In the genomic region with DNA sequence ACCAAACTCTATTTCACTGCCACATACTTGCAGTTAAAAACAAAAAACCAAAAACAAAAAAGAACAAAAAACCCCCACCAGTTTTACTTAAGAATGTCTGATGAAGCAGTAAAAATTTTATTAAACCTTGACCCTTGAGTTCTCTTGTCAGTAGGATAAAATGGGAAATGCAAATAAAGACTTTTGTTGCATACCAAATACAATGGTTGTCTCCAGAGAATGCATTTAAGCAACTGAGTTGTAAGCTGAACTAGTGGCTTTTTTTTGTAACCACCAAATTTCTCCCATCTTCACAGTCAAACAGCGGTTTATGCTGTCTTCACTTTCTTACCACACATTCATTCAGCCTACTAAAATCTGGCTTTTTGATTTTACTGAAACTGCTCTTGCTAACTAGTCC, we compare ENCODE assay signal across 1 cellular context.
TF ChIP-seq lines count a peak whose summit lies in the region.

No MANE protein-coding gene starts in this region.

TF ChIP-seq in SK-N-SH treated with all-trans-retinoic acid at 6 μM for 48 hours, 23 proteins besides CTCF, POLR2A, EP300 and RAD21 (continued from another document):
- TF ChIP-seq, protein P1, sequence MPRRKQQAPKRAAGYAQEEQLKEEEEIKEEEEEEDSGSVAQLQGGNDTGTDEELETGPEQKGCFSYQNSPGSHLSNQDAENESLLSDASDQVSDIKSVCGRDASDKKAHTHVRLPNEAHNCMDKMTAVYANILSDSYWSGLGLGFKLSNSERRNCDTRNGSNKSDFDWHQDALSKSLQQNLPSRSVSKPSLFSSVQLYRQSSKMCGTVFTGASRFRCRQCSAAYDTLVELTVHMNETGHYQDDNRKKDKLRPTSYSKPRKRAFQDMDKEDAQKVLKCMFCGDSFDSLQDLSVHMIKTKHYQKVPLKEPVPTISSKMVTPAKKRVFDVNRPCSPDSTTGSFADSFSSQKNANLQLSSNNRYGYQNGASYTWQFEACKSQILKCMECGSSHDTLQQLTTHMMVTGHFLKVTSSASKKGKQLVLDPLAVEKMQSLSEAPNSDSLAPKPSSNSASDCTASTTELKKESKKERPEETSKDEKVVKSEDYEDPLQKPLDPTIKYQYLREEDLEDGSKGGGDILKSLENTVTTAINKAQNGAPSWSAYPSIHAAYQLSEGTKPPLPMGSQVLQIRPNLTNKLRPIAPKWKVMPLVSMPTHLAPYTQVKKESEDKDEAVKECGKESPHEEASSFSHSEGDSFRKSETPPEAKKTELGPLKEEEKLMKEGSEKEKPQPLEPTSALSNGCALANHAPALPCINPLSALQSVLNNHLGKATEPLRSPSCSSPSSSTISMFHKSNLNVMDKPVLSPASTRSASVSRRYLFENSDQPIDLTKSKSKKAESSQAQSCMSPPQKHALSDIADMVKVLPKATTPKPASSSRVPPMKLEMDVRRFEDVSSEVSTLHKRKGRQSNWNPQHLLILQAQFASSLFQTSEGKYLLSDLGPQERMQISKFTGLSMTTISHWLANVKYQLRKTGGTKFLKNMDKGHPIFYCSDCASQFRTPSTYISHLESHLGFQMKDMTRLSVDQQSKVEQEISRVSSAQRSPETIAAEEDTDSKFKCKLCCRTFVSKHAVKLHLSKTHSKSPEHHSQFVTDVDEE (CRISPR knock-in tag; IDR thresholded peaks at IDR 0.05), result no peak
- no peak for TF ChIP-seq BACH2 (CRISPR knock-in tag; IDR thresholded peaks at IDR 0.05; ENCODE audit: borderline replicate concordance)
- no peak for TF ChIP-seq PPARA (CRISPR knock-in tag; IDR thresholded peaks at IDR 0.05; ENCODE audit: borderline replicate concordance)
- no peak for TF ChIP-seq TOX (CRISPR knock-in tag; IDR thresholded peaks at IDR 0.05; ENCODE audit: borderline replicate concordance)
- TF ChIP-seq, protein P2, sequence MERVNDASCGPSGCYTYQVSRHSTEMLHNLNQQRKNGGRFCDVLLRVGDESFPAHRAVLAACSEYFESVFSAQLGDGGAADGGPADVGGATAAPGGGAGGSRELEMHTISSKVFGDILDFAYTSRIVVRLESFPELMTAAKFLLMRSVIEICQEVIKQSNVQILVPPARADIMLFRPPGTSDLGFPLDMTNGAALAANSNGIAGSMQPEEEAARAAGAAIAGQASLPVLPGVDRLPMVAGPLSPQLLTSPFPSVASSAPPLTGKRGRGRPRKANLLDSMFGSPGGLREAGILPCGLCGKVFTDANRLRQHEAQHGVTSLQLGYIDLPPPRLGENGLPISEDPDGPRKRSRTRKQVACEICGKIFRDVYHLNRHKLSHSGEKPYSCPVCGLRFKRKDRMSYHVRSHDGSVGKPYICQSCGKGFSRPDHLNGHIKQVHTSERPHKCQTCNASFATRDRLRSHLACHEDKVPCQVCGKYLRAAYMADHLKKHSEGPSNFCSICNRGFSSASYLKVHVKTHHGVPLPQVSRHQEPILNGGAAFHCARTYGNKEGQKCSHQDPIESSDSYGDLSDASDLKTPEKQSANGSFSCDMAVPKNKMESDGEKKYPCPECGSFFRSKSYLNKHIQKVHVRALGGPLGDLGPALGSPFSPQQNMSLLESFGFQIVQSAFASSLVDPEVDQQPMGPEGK (CRISPR knock-in tag; IDR thresholded peaks at IDR 0.05; ENCODE audit: borderline replicate concordance), result no peak
- no peak for TF ChIP-seq GLIS3 (CRISPR knock-in tag; IDR thresholded peaks at IDR 0.05)
- TF ChIP-seq ESRRG (CRISPR knock-in tag; IDR thresholded peaks at IDR 0.05), result no peak
- no peak for TF ChIP-seq SNAI2 (CRISPR knock-in tag; IDR thresholded peaks at IDR 0.05)
- TF ChIP-seq CSDC2 (CRISPR knock-in tag; IDR thresholded peaks at IDR 0.05), result no peak
- TF ChIP-seq OSR1 (CRISPR knock-in tag; IDR thresholded peaks at IDR 0.05), result no peak
- no peak for TF ChIP-seq ZFP3 (CRISPR knock-in tag; IDR thresholded peaks at IDR 0.05)
- no peak for TF ChIP-seq ZFP30 (CRISPR knock-in tag; IDR thresholded peaks at IDR 0.05)
- TF ChIP-seq RARB (CRISPR knock-in tag; IDR thresholded peaks at IDR 0.05), result no peak
- no peak for TF ChIP-seq TCF4 (CRISPR knock-in tag; IDR thresholded peaks at IDR 0.05; ENCODE audit: borderline replicate concordance)
- TF ChIP-seq, protein P3, sequence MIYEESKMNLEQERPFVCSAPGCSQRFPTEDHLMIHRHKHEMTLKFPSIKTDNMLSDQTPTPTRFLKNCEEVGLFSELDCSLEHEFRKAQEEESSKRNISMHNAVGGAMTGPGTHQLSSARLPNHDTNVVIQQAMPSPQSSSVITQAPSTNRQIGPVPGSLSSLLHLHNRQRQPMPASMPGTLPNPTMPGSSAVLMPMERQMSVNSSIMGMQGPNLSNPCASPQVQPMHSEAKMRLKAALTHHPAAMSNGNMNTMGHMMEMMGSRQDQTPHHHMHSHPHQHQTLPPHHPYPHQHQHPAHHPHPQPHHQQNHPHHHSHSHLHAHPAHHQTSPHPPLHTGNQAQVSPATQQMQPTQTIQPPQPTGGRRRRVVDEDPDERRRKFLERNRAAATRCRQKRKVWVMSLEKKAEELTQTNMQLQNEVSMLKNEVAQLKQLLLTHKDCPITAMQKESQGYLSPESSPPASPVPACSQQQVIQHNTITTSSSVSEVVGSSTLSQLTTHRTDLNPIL (CRISPR knock-in tag; IDR thresholded peaks at IDR 0.05; ENCODE audit: low read depth), result no peak
- TF ChIP-seq, protein P4, sequence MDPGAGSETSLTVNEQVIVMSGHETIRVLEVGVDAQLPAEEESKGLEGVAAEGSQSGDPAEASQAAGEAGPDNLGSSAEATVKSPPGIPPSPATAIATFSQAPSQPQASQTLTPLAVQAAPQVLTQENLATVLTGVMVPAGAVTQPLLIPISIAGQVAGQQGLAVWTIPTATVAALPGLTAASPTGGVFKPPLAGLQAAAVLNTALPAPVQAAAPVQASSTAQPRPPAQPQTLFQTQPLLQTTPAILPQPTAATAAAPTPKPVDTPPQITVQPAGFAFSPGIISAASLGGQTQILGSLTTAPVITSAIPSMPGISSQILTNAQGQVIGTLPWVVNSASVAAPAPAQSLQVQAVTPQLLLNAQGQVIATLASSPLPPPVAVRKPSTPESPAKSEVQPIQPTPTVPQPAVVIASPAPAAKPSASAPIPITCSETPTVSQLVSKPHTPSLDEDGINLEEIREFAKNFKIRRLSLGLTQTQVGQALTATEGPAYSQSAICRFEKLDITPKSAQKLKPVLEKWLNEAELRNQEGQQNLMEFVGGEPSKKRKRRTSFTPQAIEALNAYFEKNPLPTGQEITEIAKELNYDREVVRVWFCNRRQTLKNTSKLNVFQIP (CRISPR knock-in tag; IDR thresholded peaks at IDR 0.05; ENCODE audit: borderline replicate concordance, low read depth), result no peak
- no peak for TF ChIP-seq ISL1 (CRISPR knock-in tag; IDR thresholded peaks at IDR 0.05)
